14 cellular contexts compared by ENCODE assay signal in the genomic region with DNA sequence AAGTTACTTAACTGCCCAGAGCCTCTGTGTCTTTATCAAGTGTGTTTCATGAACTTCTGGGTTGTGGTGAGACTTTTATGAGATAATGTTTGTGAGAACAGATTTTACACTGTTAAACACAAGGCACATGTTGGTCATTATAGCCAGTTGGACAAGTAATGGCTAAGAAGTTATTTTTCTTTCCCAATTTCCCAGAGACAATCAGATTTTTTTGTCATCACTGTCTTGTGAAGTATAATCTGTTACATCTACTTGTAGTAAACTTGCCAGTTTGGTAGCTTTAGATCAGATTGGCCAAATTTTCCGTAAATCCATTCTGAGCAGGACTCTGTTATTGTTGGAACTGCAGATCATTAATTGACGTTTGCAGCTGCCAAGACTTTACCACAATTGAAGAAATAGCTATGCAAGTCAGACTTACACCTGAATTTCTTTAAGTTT.
"Had no signal": no experiment of that assay in that cellular context is flagged by ENCODE, and none has a peak within 500 bp of the region (broad histone marks: within the 10 kb centered on the region; RNA-seq: fewer than 3 reads in every experiment).

No MANE protein-coding gene starts in this region.

- H3K9me3 Mint-ChIP-seq: activated T-helper 1 cell treated with anti-CD3 and anti-CD28 coated beads, Interleukin-12 subunit alpha, Interleukin-12 subunit beta, Interleukin-2, Interleukin-4 antibody, amounts not matched to agents 30 ng/mL and 10 ng/mL and 1 ng/mL, durations not matched to agents 14 hours and 24 hours and 36 hours; dendritic cell treated with granulocyte-macrophage colony-stimulating factor and Interleukin-4, amounts not matched to agents 40 ng/mL and 50 ng/mL, for 4 days had no signal

- H3K4me3 Mint-ChIP-seq: activated CD8-positive, alpha-beta T cell treated with anti-CD3 and anti-CD28 coated beads for 36 hours; activated T-helper 1 cell treated with anti-CD3 and anti-CD28 coated beads, Interleukin-12 subunit alpha, Interleukin-12 subunit beta, Interleukin-2, Interleukin-4 antibody, amounts not matched to agents 30 ng/mL and 10 ng/mL and 1 ng/mL, durations not matched to agents 14 hours and 24 hours and 36 hours; dendritic cell treated with granulocyte-macrophage colony-stimulating factor and Interleukin-4, amounts not matched to agents 40 ng/mL and 50 ng/mL, for 4 days; nephron progenitor cell; stimulated activated effector memory CD8-positive, alpha-beta T cell treated with anti-CD3 and anti-CD28 coated beads, Interleukin-12 subunit alpha, Interleukin-12 subunit beta, amount 100 ng/mL, for 72 hours had no signal

- H3K9me3 ChIP-seq: body of pancreas, left lung, SJSA1, transverse colon had no signal

- DNase-seq: activated CD4-positive, alpha-beta T cell treated with anti-CD3 and anti-CD28 coated beads for 4 hours; activated CD8-positive, alpha-beta memory T cell treated with anti-CD3 and anti-CD28 coated beads, Interleukin-2, amount 50 U/mL, for 48 hours; activated CD8-positive, alpha-beta T cell treated with anti-CD3 and anti-CD28 coated beads for 36 hours; activated naive CD4-positive, alpha-beta T cell; body of pancreas; erythroblast; left lung; nephron progenitor cell; substantia nigra; transverse colon had no signal

- H3K4me1 Mint-ChIP-seq: stimulated activated effector memory CD8-positive, alpha-beta T cell treated with anti-CD3 and anti-CD28 coated beads, Interleukin-12 subunit alpha, Interleukin-12 subunit beta, amount 100 ng/mL, for 72 hours had no signal

- H3K36me3 ChIP-seq: left lung, SJSA1, transverse colon had no signal

- H3K27ac Mint-ChIP-seq: activated CD8-positive, alpha-beta T cell treated with anti-CD3 and anti-CD28 coated beads for 36 hours; activated T-helper 1 cell treated with anti-CD3 and anti-CD28 coated beads, Interleukin-12 subunit alpha, Interleukin-12 subunit beta, Interleukin-2, Interleukin-4 antibody, amounts not matched to agents 30 ng/mL and 10 ng/mL and 1 ng/mL, durations not matched to agents 14 hours and 24 hours and 36 hours; dendritic cell treated with granulocyte-macrophage colony-stimulating factor and Interleukin-4, amounts not matched to agents 40 ng/mL and 50 ng/mL, for 4 days; nephron progenitor cell; stimulated activated effector memory CD8-positive, alpha-beta T cell treated with anti-CD3 and anti-CD28 coated beads, Interleukin-12 subunit alpha, Interleukin-12 subunit beta, amount 100 ng/mL, for 72 hours had no signal

- H3K4me1 ChIP-seq: body of pancreas, left lung, transverse colon had no signal

- H3K27me3 Mint-ChIP-seq: activated CD8-positive, alpha-beta T cell treated with anti-CD3 and anti-CD28 coated beads for 36 hours; dendritic cell treated with granulocyte-macrophage colony-stimulating factor and Interleukin-4, amounts not matched to agents 40 ng/mL and 50 ng/mL, for 4 days had no signal

- H3K27ac ChIP-seq: body of pancreas, left lung, SJSA1, transverse colon had no signal

- ATAC-seq: activated CD8-positive, alpha-beta T cell treated with anti-CD3 and anti-CD28 coated beads for 36 hours; body of pancreas; left lung; stimulated activated effector memory CD8-positive, alpha-beta T cell treated with anti-CD3 and anti-CD28 coated beads, Interleukin-12 subunit alpha, Interleukin-12 subunit beta, amount 100 ng/mL, for 72 hours had no signal

- H3K27me3 ChIP-seq: body of pancreas, left lung, SJSA1, transverse colon had no signal

- H3K36me3 Mint-ChIP-seq: stimulated activated effector memory CD8-positive, alpha-beta T cell treated with anti-CD3 and anti-CD28 coated beads, Interleukin-12 subunit alpha, Interleukin-12 subunit beta, amount 100 ng/mL, for 72 hours had no signal

- H3K4me3 ChIP-seq: body of pancreas, left lung, SJSA1, transverse colon had no signal
